In genomic region chr12:56038022-56038665, GRCh38 we compare ENCODE assay signal across 1 cellular context.
TF ChIP-seq lines count a peak whose summit lies in the region.

No MANE protein-coding gene starts in this region.

TF ChIP-seq in GM12878, 131 proteins besides CTCF, POLR2A, EP300 and RAD21:
- TF ChIP-seq NR2C1 (IDR thresholded peaks at IDR 0.05) (peak; percentile 65), PBX3 (IDR thresholded peaks at IDR 0.05; ENCODE audit: insufficient replicate concordance, low read depth, low read length) (no peak)
